1 cellular context compared by ENCODE assay signal in genomic region chr11:2794947-2795346, GRCh38.
TF ChIP-seq lines count a peak whose summit lies in the region.

No MANE protein-coding gene starts in this region.

TF ChIP-seq in HepG2, 621 proteins besides CTCF, POLR2A, EP300 and RAD21 (continued from another document):
- no peak for TF ChIP-seq ARID3A (IDR thresholded peaks at IDR 0.05; ENCODE audit: low read depth, low read length)
- no peak for TF ChIP-seq SP4 (CRISPR knock-in tag; IDR thresholded peaks at IDR 0.05)
- TF ChIP-seq MXD3 (CRISPR knock-in tag; IDR thresholded peaks at IDR 0.05), result no peak
- no peak for TF ChIP-seq ZNF713 (CRISPR knock-in tag; IDR thresholded peaks at IDR 0.05)
- TF ChIP-seq RNF2 (conservative IDR thresholded peaks at IDR 0.05; ENCODE audit: low read depth), result no peak
- TF ChIP-seq ZNF275 (CRISPR knock-in tag; IDR thresholded peaks at IDR 0.05; ENCODE audit: borderline replicate concordance), result no peak
- TF ChIP-seq ZNF615 (CRISPR knock-in tag; IDR thresholded peaks at IDR 0.05; ENCODE audit: borderline replicate concordance), result no peak
- no peak for TF ChIP-seq CAMTA2 (CRISPR knock-in tag; IDR thresholded peaks at IDR 0.05; ENCODE audit: borderline replicate concordance)
TF ChIP-seq in HepG2: peak in this region for 0.
